Comparison of ENCODE assay signal across 27 cellular contexts in the genomic region with DNA sequence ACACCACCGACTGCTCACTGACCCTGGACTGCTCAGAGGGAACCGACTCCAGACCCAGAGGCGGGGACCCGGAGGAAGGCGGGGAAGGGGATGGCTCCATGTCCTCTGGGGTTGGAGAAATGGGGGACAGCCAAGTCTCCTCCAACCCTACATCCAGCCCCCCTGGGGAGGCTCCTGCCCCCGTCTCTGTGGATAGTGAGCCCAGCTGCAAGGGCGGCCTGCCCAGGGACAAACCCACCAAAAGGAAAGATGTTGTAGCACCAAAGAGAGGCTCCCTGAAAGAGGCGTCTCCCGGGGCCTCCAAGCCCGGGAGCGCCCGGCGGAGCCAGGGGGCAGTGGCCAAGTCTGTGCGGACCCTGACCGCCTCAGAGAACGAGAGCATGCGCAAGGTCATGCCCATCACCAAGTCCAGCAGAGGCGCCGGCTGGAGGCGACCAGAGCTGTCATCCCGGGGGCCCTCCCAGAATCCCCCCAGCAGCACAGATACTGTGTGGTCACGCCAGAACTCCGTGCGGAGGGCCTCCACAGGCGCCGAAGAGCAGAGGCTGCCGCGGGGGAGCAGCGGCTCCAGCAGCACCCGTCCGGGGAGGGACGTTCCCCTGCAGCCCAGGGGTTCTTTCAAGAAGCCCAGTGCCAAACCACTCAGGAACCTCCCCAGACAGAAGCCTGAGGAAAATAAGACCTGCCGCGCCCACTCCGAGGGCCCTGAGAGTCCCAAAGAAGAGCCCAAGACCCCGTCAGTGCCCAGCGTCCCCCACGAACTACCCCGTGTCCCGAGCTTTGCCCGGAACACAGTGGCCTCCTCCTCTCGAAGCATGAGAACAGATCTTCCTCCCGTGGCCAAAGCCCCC.
"Had no signal": no experiment of that assay in that cellular context is flagged by ENCODE, and none has a peak within 500 bp of the region (broad histone marks: within the 10 kb centered on the region; RNA-seq: fewer than 3 reads in every experiment).

No MANE protein-coding gene starts in this region.

- H3K27me3 Mint-ChIP-seq: dendritic cell treated with granulocyte-macrophage colony-stimulating factor and Interleukin-4, amounts not matched to agents 40 ng/mL and 50 ng/mL, for 4 days; memory B cell; stimulated activated naive CD8-positive, alpha-beta T cell treated with anti-CD3 and anti-CD28 coated beads, Interleukin-15, Interleukin-2, amounts not matched to agents 100 ng/mL and 50 ng/mL, for 24 hours had no signal

- H3K27me3 ChIP-seq: colonic mucosa, esophagus muscularis mucosa, foreskin keratinocyte, gastroesophageal sphincter, heart right ventricle, right atrium auricular region, suprapubic skin, transverse colon, upper lobe of right lung, uterus had no signal

- H3K4me1 Mint-ChIP-seq: endodermal cell; memory B cell; natural killer cell; stimulated activated effector memory CD8-positive, alpha-beta T cell treated with anti-CD3 and anti-CD28 coated beads, Interleukin-12 subunit alpha, Interleukin-12 subunit beta, amount 100 ng/mL, for 72 hours had no signal

- H3K4me2 ChIP-seq: smooth muscle cell had no signal

- H3K9me3 Mint-ChIP-seq: dendritic cell treated with granulocyte-macrophage colony-stimulating factor and Interleukin-4, amounts not matched to agents 40 ng/mL and 50 ng/mL, for 4 days; endodermal cell; memory B cell; natural killer cell; stimulated activated effector memory CD8-positive, alpha-beta T cell treated with anti-CD3 and anti-CD28 coated beads, Interleukin-12 subunit alpha, Interleukin-12 subunit beta, amount 100 ng/mL, for 72 hours; stimulated activated naive CD8-positive, alpha-beta T cell treated with anti-CD3 and anti-CD28 coated beads, Interleukin-15, Interleukin-2, amounts not matched to agents 100 ng/mL and 50 ng/mL, for 24 hours had no signal

- H3K4me1 ChIP-seq: colonic mucosa, esophagus muscularis mucosa, gastroesophageal sphincter, heart right ventricle, prostate gland, right atrium auricular region, transverse colon, upper lobe of right lung, uterus had no signal

- H3K27ac Mint-ChIP-seq: dendritic cell treated with granulocyte-macrophage colony-stimulating factor and Interleukin-4, amounts not matched to agents 40 ng/mL and 50 ng/mL, for 4 days; endodermal cell; memory B cell; natural killer cell; stimulated activated effector memory CD8-positive, alpha-beta T cell treated with anti-CD3 and anti-CD28 coated beads, Interleukin-12 subunit alpha, Interleukin-12 subunit beta, amount 100 ng/mL, for 72 hours; stimulated activated naive CD8-positive, alpha-beta T cell treated with anti-CD3 and anti-CD28 coated beads, Interleukin-15, Interleukin-2, amounts not matched to agents 100 ng/mL and 50 ng/mL, for 24 hours had no signal

- H3K36me3 ChIP-seq: colonic mucosa, esophagus muscularis mucosa, heart right ventricle, prostate gland, right atrium auricular region, transverse colon, uterus had no signal

- H3K9me3 ChIP-seq: colonic mucosa, esophagus muscularis mucosa, gastroesophageal sphincter, heart right ventricle, prostate gland, right atrium auricular region, suprapubic skin, transverse colon, upper lobe of right lung, uterus had no signal

- H3K4me3 Mint-ChIP-seq: dendritic cell treated with granulocyte-macrophage colony-stimulating factor and Interleukin-4, amounts not matched to agents 40 ng/mL and 50 ng/mL, for 4 days; endodermal cell; memory B cell; natural killer cell; stimulated activated effector memory CD8-positive, alpha-beta T cell treated with anti-CD3 and anti-CD28 coated beads, Interleukin-12 subunit alpha, Interleukin-12 subunit beta, amount 100 ng/mL, for 72 hours; stimulated activated naive CD8-positive, alpha-beta T cell treated with anti-CD3 and anti-CD28 coated beads, Interleukin-15, Interleukin-2, amounts not matched to agents 100 ng/mL and 50 ng/mL, for 24 hours had no signal

- H3K4me3 ChIP-seq: colonic mucosa, esophagus muscularis mucosa, gastroesophageal sphincter, heart right ventricle, lung, prostate gland, right atrium auricular region, smooth muscle cell, suprapubic skin, transverse colon, upper lobe of right lung, uterus had no signal

- H3K36me3 Mint-ChIP-seq: natural killer cell; stimulated activated effector memory CD8-positive, alpha-beta T cell treated with anti-CD3 and anti-CD28 coated beads, Interleukin-12 subunit alpha, Interleukin-12 subunit beta, amount 100 ng/mL, for 72 hours had no signal

- H3K27ac ChIP-seq: colonic mucosa, epithelial cell of prostate, esophagus muscularis mucosa, foreskin keratinocyte, gastroesophageal sphincter, heart right ventricle, prostate gland, right atrium auricular region, suprapubic skin, transverse colon, upper lobe of right lung, uterus had no signal

- DNase-seq: colonic mucosa; effector CD8-positive, alpha-beta T cell; endodermal cell; foreskin keratinocyte; glutamatergic neuron; heart right ventricle; hippocampal formation; kidney glomerular epithelial cell; natural killer cell; stimulated activated CD4-positive, alpha-beta T cell treated with anti-CD3 and anti-CD28 coated beads, Interleukin-2, amount 100 ng/mL, for 24 hours; stimulated activated CD4-positive, alpha-beta T cell treated with anti-CD3 and anti-CD28 coated beads, Interleukin-4, amount 100 ng/mL, for 24 hours; transverse colon; upper lobe of right lung; uterus had no signal

- ATAC-seq: foreskin keratinocyte; gastroesophageal sphincter; natural killer cell; sciatic nerve; stimulated activated effector memory CD8-positive, alpha-beta T cell treated with anti-CD3 and anti-CD28 coated beads, Interleukin-12 subunit alpha, Interleukin-12 subunit beta, amount 100 ng/mL, for 72 hours; upper lobe of right lung had no signal
